8 cellular contexts compared by ENCODE assay signal in the genomic region with DNA sequence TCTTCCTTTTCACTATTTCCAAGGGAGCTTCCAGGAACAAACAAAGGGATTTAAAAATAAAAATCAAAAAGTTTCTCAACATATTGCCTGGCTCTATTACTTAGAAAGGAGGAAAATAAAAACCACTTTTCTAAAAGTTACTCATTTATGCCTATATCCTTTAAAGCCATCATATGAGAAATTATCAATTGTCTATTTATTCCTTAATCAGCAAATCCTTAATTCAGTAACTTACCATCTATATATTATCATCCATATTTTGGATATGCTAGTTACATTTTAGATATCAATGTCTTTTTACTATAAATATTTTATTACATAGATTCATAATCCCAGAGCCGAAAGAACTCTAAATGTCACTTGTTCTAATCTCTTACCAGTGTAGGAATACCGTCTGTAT.
"Had no signal": no experiment of that assay in that cellular context is flagged by ENCODE, and none has a peak within 500 bp of the region (broad histone marks: within the 10 kb centered on the region; RNA-seq: fewer than 3 reads in every experiment).

No MANE protein-coding gene starts in this region.

- H3K9ac ChIP-seq: GM23248 had no signal

- H3K27ac ChIP-seq: GM23248, HL-60 had no signal

- DNase-seq: GM23248, GOT3, H7, HFFc6, KG1 had no signal

- H3K9me3 ChIP-seq: HAP-1 had no signal

- ATAC-seq: HCT116 had no signal

- H3K36me3 ChIP-seq: HAP-1 had no signal

- H3K4me3 ChIP-seq: GM23248, HAP-1 had no signal

- H2AFZ ChIP-seq: GM23248 had no signal
